11 cellular contexts compared by ENCODE assay signal in genomic region chr12:125149160-125150108, GRCh38. TPM values are rescaled to one million over a fixed set of nuclear protein-coding genes. Genes with fewer than 3 reads are reported as not detected.
DNase-seq lines count a peak whose midpoint lies in the region; ATAC-seq and TF ChIP-seq lines count a peak whose summit lies in the region.
"Had no signal": no experiment of that assay in that cellular context is flagged by ENCODE, and none has a peak within 500 bp of the region (broad histone marks: within the 10 kb centered on the region; RNA-seq: fewer than 3 reads in every experiment).

No MANE protein-coding gene starts in this region.

- H3K27ac ChIP-seq in OCI-LY3 (ENCODE audit: low read length): peak overlapping the region; percentile 64
- no peak overlapping the region for H3K27ac ChIP-seq in mammary epithelial cell (ENCODE audit: insufficient read depth, low read depth, low read length)
- no peak overlapping the region for H3K27ac ChIP-seq in SJCRH30

- intact Hi-C loops in mammary epithelial cell (cut with micrococcal nuclease): no loop called here

- TF ChIP-seq CTCF in GM10266 (IDR thresholded peaks at IDR 0.05; ENCODE audit: control insufficient read depth, insufficient read depth, low read depth, missing control alignments) (no peak), OCI-LY3 (IDR thresholded peaks at IDR 0.05; ENCODE audit: low read depth, low read length) (no peak), mammary epithelial cell (conservative IDR thresholded peaks at IDR 0.05 in 1 of 2, IDR thresholded peaks at IDR 0.05 in 1 of 2; ENCODE audit: extremely low read depth in 1 of 2, insufficient read depth in 1 of 2, low read depth in 1 of 2, low read length in 2 of 2) (no peak)

- ATAC-seq in GM19372 (IDR thresholded peaks at IDR 0.05; ENCODE audit: low read depth, unreplicated experiment) (peak; percentile 93), HG03039 (IDR thresholded peaks at IDR 0.05; ENCODE audit: unreplicated experiment) (peak; percentile 93)
- ATAC-seq: natural killer cell had no signal

- in situ Hi-C loops in mammary epithelial cell (cut with MboI; ENCODE audit: low sequenced_read_pairs in 2 of 2): no loop called here

- H2AFZ ChIP-seq in OCI-LY3 (ENCODE audit: low read depth, low read length) (0 out of 2 replicates have a peak overlapping the region, but pooled peaks have one; percentile 30), mammary epithelial cell (ENCODE audit: low read depth, low read length) (no peak overlapping the region)

- H3K36me3 ChIP-seq in OCI-LY3 (replicated peaks; ENCODE audit: low read depth, low read length): peaks cover 5% of the 10 kb centered on the region
- no peaks in the 10 kb centered on the region for H3K36me3 ChIP-seq in mammary epithelial cell (ENCODE audit: insufficient read depth, low read length)
- H3K36me3 ChIP-seq in SJCRH30: no peaks in the 10 kb centered on the region

- H3K4me1 ChIP-seq in OCI-LY3 (ENCODE audit: low read length) (peaks cover 22% of the 10 kb centered on the region), mammary epithelial cell (ENCODE audit: insufficient read depth, low read length) (peaks cover 8% of the 10 kb centered on the region), SJCRH30 (no peaks in the 10 kb centered on the region)

- WGBS in mammary epithelial cell (ENCODE audit: low coverage, missing lambda C conversion rate): 86% methylated on average over 9 of the region's 11 CpGs

- CTCF ChIA-PET in mammary epithelial cell (lab: Charles Lee; ENCODE audit: low non-redundant PET): no interaction called here

- H4K20me1 ChIP-seq in OCI-LY3 (ENCODE audit: insufficient read depth, low read length): no peaks in the 10 kb centered on the region
- no peaks in the 10 kb centered on the region for H4K20me1 ChIP-seq in mammary epithelial cell (ENCODE audit: insufficient read depth, low read length)

- H3K4me3 ChIP-seq in OCI-LY3 (ENCODE audit: low read length) (peak overlapping the region; percentile 70), mammary epithelial cell (replicated peaks in 1 of 3; ENCODE audit: insufficient read depth in 1 of 3, low read depth in 2 of 3, low read length in 3 of 3) (no peak overlapping the region), SJCRH30 (no peak overlapping the region)

- H3K79me2 ChIP-seq in OCI-LY3 (ENCODE audit: low read length): no peaks in the 10 kb centered on the region
- H3K79me2 ChIP-seq in mammary epithelial cell (ENCODE audit: insufficient read depth, low read length): no peaks in the 10 kb centered on the region

- DNase-seq in GM10266 (ENCODE audit: extremely low spot score): peak; percentile 71
- DNase-seq in stimulated activated naive CD4-positive, alpha-beta T cell treated with Interleukin-2 at 50 U/mL for 16 hours (lab: John Stamatoyannopoulos, UW): no peak
- no peak for DNase-seq in mammary epithelial cell
- no peak for DNase-seq in GM03348 (ENCODE audit: low spot score)
- no peak for DNase-seq in SJCRH30
- DNase-seq: COR-L47, natural killer cell had no signal

- dilution Hi-C loops in mammary epithelial cell (cut with HindIII; ENCODE audit: low sequenced_read_pairs): no loop called here

- H3K9ac ChIP-seq in OCI-LY3 (ENCODE audit: low read length) (peak overlapping the region; percentile 30; the same call in 1 of the 2 replicates), mammary epithelial cell (ENCODE audit: insufficient read depth, low read length) (no peak overlapping the region)

- BruUV-seq in mammary epithelial cell (replicated peaks; lab: Mats Ljungman, UMichigan): no TSS peak

- no peaks in the 10 kb centered on the region for H3K9me3 ChIP-seq in OCI-LY3 (ENCODE audit: insufficient read depth, low read length)
- no peaks in the 10 kb centered on the region for H3K9me3 ChIP-seq in mammary epithelial cell (replicated peaks; ENCODE audit: insufficient read depth, low read length)
- H3K9me3 ChIP-seq in SJCRH30 (replicated peaks): no peaks in the 10 kb centered on the region

- H3K27me3 ChIP-seq in OCI-LY3 (ENCODE audit: low read depth, low read length): no peaks in the 10 kb centered on the region
- H3K27me3 ChIP-seq in mammary epithelial cell (ENCODE audit: insufficient read depth, low read length): peaks cover 2% of the 10 kb centered on the region
- H3K27me3 ChIP-seq in SJCRH30: no peaks in the 10 kb centered on the region

- H3K4me2 ChIP-seq in OCI-LY3 (ENCODE audit: low read length) (peak overlapping the region; percentile 71), mammary epithelial cell (ENCODE audit: insufficient read depth, low read depth, low read length) (no peak overlapping the region)

RNA-seq across cellular contexts. Expression of gene TMEM132B, which starts 36.8 kb away (rescaled TPM):
- total RNA-seq in mammary epithelial cell: under 1 TPM; under 0.01 to 0.71 TPM
- 0.42 TPM for polyA plus RNA-seq in mammary epithelial cell
- polyA minus RNA-seq in mammary epithelial cell: 2.0 TPM
- 0.03 and 0.08 TPM in 2 replicates for total RNA-seq in SJCRH30 (2014; rRNA removed; shearing (Covaris generic))
- total RNA-seq: natural killer cell; T-helper 1 cell treated with Interleukin-12 subunit alpha and Interleukin-12 subunit beta and Interleukin-4 antibody, amounts not matched to agents 30 ng/mL and 1 ng/mL, for 36 hours had no signal
